ENCODE assay signal across 33 cellular contexts in the genomic region with DNA sequence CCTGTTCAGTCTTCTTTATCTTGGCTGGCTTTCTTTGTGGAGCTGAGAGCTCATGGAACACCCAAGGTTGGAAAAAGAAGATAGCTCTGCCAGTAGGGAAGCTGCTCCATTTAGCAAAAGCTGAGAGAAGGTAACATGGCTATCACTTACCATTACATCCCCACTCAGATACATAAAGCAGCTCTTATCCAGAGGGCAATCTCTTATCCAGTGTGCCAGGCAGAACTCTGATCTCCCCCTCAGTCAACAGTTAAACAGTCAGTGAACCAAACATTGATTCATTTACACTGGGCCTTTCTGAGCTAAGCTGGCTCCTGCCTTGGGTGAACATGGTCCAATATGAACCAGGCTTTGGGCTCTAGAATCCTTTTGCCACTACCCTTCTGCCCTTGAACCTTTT.
"Had no signal": no experiment of that assay in that cellular context is flagged by ENCODE, and none has a peak within 500 bp of the region (broad histone marks: within the 10 kb centered on the region; RNA-seq: fewer than 3 reads in every experiment).

No MANE protein-coding gene starts in this region.

- DNase-seq: activated B cell treated with CpG ODN at 0.5 μM for 24 hours; activated CD4-positive, alpha-beta memory T cell treated with anti-CD3 and anti-CD28 coated beads for 36 hours; activated CD4-positive, alpha-beta T cell treated with anti-CD3 and anti-CD28 coated beads for 4 hours; activated CD4-positive, alpha-beta T cell treated with anti-CD3 and anti-CD28 coated beads, Interleukin-2, amount 10 ng/mL, durations not matched to agents 24 days and 14 days; activated CD4-positive, alpha-beta T cell treated with anti-CD3 and anti-CD28 coated beads, Interleukin-2, amount 50 U/mL, for 1 hour; activated CD4-positive, alpha-beta T cell treated with anti-CD3 and anti-CD28 coated beads, Interleukin-2, amount 50 U/mL, for 4 hours; activated CD4-positive, CD25-positive, alpha-beta regulatory T cell treated with anti-CD3 and anti-CD28 coated beads, Interleukin-2, amount 50 U/mL, for 72 hours; activated CD8-positive, alpha-beta memory T cell treated with anti-CD3 and anti-CD28 coated beads, Interleukin-2, amount 50 U/mL, for 4 hours; activated CD8-positive, alpha-beta T cell treated with anti-CD3 and anti-CD28 coated beads for 36 hours; activated effector memory CD4-positive, alpha-beta T cell treated with anti-CD3 and anti-CD28 coated beads, Interleukin-2, amount 50 U/mL, for 16 hours; activated gamma-delta T cell treated with Interleukin-2 at 50 U/mL for 16 hours; activated naive CD4-positive, alpha-beta T cell; activated naive CD4-positive, alpha-beta T cell treated with anti-CD3 and anti-CD28 coated beads for 36 hours; activated naive CD4-positive, alpha-beta T cell treated with anti-CD3 and anti-CD28 coated beads, Interleukin-2, amount 50 U/mL, for 16 hours; activated naive CD8-positive, alpha-beta T cell treated with anti-CD3 and anti-CD28 coated beads for 36 hours; activated T-cell treated with anti-CD3 and anti-CD28 coated beads for 4 hours; activated T-cell treated with anti-CD3 and anti-CD28 coated beads, Interleukin-2, amount 50 U/mL, for 1 hour; activated T-cell treated with anti-CD3 and anti-CD28 coated beads, Interleukin-2, amount 50 U/mL, for 4 hours; activated T-cell treated with anti-CD3 and anti-CD28 coated beads, Interleukin-2, amount 50 U/mL, for 72 hours; amygdala; anterior cingulate cortex; caudate nucleus; cerebellar nuclear complex; colonic mucosa; T-helper 1 cell; T-helper 2 cell; T-helper 9 cell had no signal

- H3K9me3 ChIP-seq: ascending aorta, colonic mucosa had no signal

- ATAC-seq: activated CD8-positive, alpha-beta T cell treated with anti-CD3 and anti-CD28 coated beads for 36 hours; activated naive CD4-positive, alpha-beta T cell treated with anti-CD3 and anti-CD28 coated beads, Interleukin-2, amount 50 U/mL, for 72 hours; activated T-cell treated with anti-CD3 and anti-CD28 coated beads, Interleukin-2, amount 50 U/mL, for 4 hours; activated T-cell treated with anti-CD3 and anti-CD28 coated beads, Interleukin-2, amount 50 U/mL, for 72 hours; activated T-helper 17 cell treated with anti-CD3 and anti-CD28 coated beads, Interleukin-2, amount 50 U/mL, for 72 hours had no signal

- H3K4me1 ChIP-seq: colonic mucosa had no signal

- H3K27ac ChIP-seq: ascending aorta, cardiac muscle cell, colonic mucosa, VCaP had no signal

- H3K4me3 ChIP-seq: ascending aorta, cardiac muscle cell, colonic mucosa had no signal

- H3K27me3 ChIP-seq: ascending aorta, colonic mucosa had no signal

- FAIRE-seq: bronchial epithelial cell had no signal

- H3K36me3 ChIP-seq: ascending aorta, cardiac muscle cell, colonic mucosa had no signal
